Comparison of ENCODE assay signal across 12 cellular contexts in the genomic region with DNA sequence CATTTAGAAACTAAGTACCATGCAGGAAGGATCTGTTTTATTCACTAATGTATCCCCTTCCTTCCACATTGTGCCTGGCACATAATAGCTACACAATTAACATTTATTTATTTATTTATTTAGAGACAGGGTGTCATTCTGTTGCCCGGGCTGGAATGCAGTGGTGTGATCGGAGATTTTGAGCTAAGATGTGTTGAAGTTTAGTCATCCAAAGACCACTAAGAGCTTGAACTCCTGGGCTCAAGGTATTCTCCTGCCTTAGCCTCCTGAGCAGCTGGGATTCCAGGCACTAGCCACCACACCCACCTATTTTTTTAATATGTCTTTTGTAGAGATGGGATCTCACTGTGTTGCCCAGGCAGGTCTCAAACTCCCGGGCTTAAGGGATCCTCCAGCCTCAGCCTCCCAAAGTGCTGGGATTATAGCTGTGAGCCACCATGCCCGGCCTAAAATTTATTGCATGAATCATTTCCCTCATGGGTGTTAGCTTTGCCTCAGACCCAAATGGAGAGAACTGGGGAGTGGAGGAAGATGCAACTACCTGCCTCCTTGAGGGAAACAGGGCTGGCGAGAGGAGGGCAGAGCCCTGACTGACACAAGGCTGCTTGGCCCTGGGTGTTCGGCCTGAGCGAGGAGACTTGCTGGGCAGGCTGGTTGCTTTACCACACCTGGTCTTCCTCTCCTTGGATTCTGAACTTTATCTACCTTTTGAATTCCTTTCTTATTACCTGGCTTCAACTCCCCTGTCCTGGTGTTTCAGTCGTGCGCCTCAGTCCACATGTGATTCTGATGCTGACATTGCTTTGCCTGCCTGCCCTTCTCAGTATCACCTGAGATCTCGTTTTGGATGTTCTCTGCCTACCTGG. TPM values are rescaled to one million over a fixed set of nuclear protein-coding genes. Genes with fewer than 3 reads are reported as not detected.
DNase-seq lines count a peak whose midpoint lies in the region; ATAC-seq and TF ChIP-seq lines count a peak whose summit lies in the region.
"Had no signal": no experiment of that assay in that cellular context is flagged by ENCODE, and none has a peak within 500 bp of the region (broad histone marks: within the 10 kb centered on the region; RNA-seq: fewer than 3 reads in every experiment).

No MANE protein-coding gene starts in this region.

- ATAC-seq in GM18861 (IDR thresholded peaks at IDR 0.05; ENCODE audit: unreplicated experiment) (no peak), GM21526 (IDR thresholded peaks at IDR 0.05; ENCODE audit: low FRiP score, unreplicated experiment) (no peak)
- ATAC-seq: pancreas had no signal

- peaks cover 44% of the 10 kb centered on the region for H3K4me1 Mint-ChIP-seq in dendritic cell treated with granulocyte-macrophage colony-stimulating factor and Interleukin-4, amounts not matched to agents 40 ng/mL and 50 ng/mL, for 4 days (ENCODE audit: low read depth)
- peaks cover 32% of the 10 kb centered on the region for H3K4me1 Mint-ChIP-seq in neural crest cell

- H3K9me3 ChIP-seq in Peyer's patch, result no peaks in the 10 kb centered on the region
- H3K9me3 ChIP-seq: pancreas, uterus had no signal

- intact Hi-C loops in dendritic cell treated with granulocyte-macrophage colony-stimulating factor and Interleukin-4, amounts not matched to agents 40 ng/mL and 50 ng/mL, for 4 days (cut with micrococcal nuclease), result loop anchor here (5.0 kb wide), 1 partner anchor 41 kb away; no protein-coding TSS in a partner anchor

- no peaks in the 10 kb centered on the region for H3K27me3 Mint-ChIP-seq in dendritic cell treated with granulocyte-macrophage colony-stimulating factor and Interleukin-4, amounts not matched to agents 40 ng/mL and 50 ng/mL, for 4 days
- H3K27me3 Mint-ChIP-seq in neural crest cell (ENCODE audit: low read depth), result peaks cover 30% of the 10 kb centered on the region

- no peak overlapping the region for H3K4me3 Mint-ChIP-seq in dendritic cell treated with granulocyte-macrophage colony-stimulating factor and Interleukin-4, amounts not matched to agents 40 ng/mL and 50 ng/mL, for 4 days
- H3K4me3 Mint-ChIP-seq in neural crest cell, result peak overlapping the region; percentile 92

- H3K27ac Mint-ChIP-seq in dendritic cell treated with granulocyte-macrophage colony-stimulating factor and Interleukin-4, amounts not matched to agents 40 ng/mL and 50 ng/mL, for 4 days, result peak overlapping the region; percentile 5
- H3K27ac Mint-ChIP-seq in neural crest cell (ENCODE audit: unreplicated experiment), result no peak overlapping the region

- DNase-seq in EH (ENCODE audit: low read depth) (peak; percentile 16), Peyer's patch (peak in 2 of 3 donors; percentile 14 to 47), neural crest cell (ENCODE audit: low read depth, low spot score) (no peak), pons (ENCODE audit: low spot score) (no peak), foreskin melanocyte (no peak)
- DNase-seq: NCI-H446 treated with DMSO at 0.1 percent for 48 hours, uterus had no signal

- TF ChIP-seq CTCF in Peyer's patch (IDR thresholded peaks at IDR 0.05), result no peak
- no peak for TF ChIP-seq CTCF in neural crest cell (conservative IDR thresholded peaks at IDR 0.05)

- peaks cover 0 to 19% (median 8%) of the 10 kb centered on the region in 4 donors for H3K4me1 ChIP-seq in Peyer's patch

- H3K36me3 Mint-ChIP-seq in dendritic cell treated with granulocyte-macrophage colony-stimulating factor and Interleukin-4, amounts not matched to agents 40 ng/mL and 50 ng/mL, for 4 days (ENCODE audit: low read depth), result peaks cover 20% of the 10 kb centered on the region
- no peaks in the 10 kb centered on the region for H3K36me3 Mint-ChIP-seq in neural crest cell (ENCODE audit: low read depth)

- no peaks in the 10 kb centered on the region for H3K36me3 ChIP-seq in Peyer's patch
- H3K36me3 ChIP-seq: pancreas, uterus had no signal

- H3K4me3 ChIP-seq in Peyer's patch, result no peak overlapping the region
- H3K4me3 ChIP-seq: pancreas, uterus had no signal

- peak overlapping the region in 1 of 4 donors; percentile 7 for H3K27ac ChIP-seq in Peyer's patch
- H3K27ac ChIP-seq: KMS-11 had no signal

- TF ChIP-seq POLR2A in Peyer's patch (IDR thresholded peaks at IDR 0.05), result no peak

- H3K27me3 ChIP-seq in Peyer's patch, result no peaks in the 10 kb centered on the region
- H3K27me3 ChIP-seq: pancreas, uterus had no signal

- H3K9me3 Mint-ChIP-seq in dendritic cell treated with granulocyte-macrophage colony-stimulating factor and Interleukin-4, amounts not matched to agents 40 ng/mL and 50 ng/mL, for 4 days, result no peaks in the 10 kb centered on the region
- H3K9me3 Mint-ChIP-seq in neural crest cell, result no peaks in the 10 kb centered on the region

RNA-seq across cellular contexts. Expression of a gene that starts 1.7 kb away (rescaled TPM):
- total RNA-seq in Peyer's patch (100 to 1,000 TPM in 3 of 4 donors, 10 to 100 TPM in 1; 93.8 to 190 (median 146) TPM), neural crest cell (117 and 118 TPM in 2 replicates)

RNA-seq across cellular contexts. Expression of a gene that starts 3.6 kb away (rescaled TPM):
- 10 to 100 TPM in 3 of 4 donors, 1 to 10 TPM in 1; 4.8 to 23.1 (median 11.3) TPM for total RNA-seq in Peyer's patch
- total RNA-seq in neural crest cell, result 0.20 and 0.28 TPM in 2 replicates

Comparison
In these comparisons a context has a peak if more than half of its experiments do, and no peak if none do; other contexts are left out.
1. DNase-seq: peak in EH (single experiment) and Peyer's patch (2 of 3); none in neural crest cell (single experiment), pons (single experiment) and foreskin melanocyte (single experiment).